Comparison of ENCODE assay signal across 5 cellular contexts in genomic region chr6:3708540-3708939, GRCh38.
"Had no signal": no experiment of that assay in that cellular context is flagged by ENCODE, and none has a peak within 500 bp of the region (broad histone marks: within the 10 kb centered on the region; RNA-seq: fewer than 3 reads in every experiment).

No MANE protein-coding gene starts in this region.

- H3K27ac Mint-ChIP-seq: GM23338, H9 had no signal

- DNase-seq: H9, HCEC 1CT, IMR-90 had no signal

- H3K4me3 ChIP-seq: GM23338, K562 had no signal

- ATAC-seq: GM23338 had no signal

- H3K4me3 Mint-ChIP-seq: GM23338, H9 had no signal

- H3K4me1 Mint-ChIP-seq: H9 had no signal
